Comparison of ENCODE assay signal across 1 cellular context in genomic region chr5:180160822-180161221, GRCh38.
TF ChIP-seq lines count a peak whose summit lies in the region.

No MANE protein-coding gene starts in this region.

TF ChIP-seq in HepG2, 621 proteins besides CTCF, POLR2A, EP300 and RAD21:
- TF ChIP-seq ARHGAP35 (CRISPR knock-in tag; IDR thresholded peaks at IDR 0.05; ENCODE audit: borderline replicate concordance): no peak
